In genomic region chr17:41687828-41688640, GRCh38 we compare ENCODE assay signal across 1 cellular context.
TF ChIP-seq lines count a peak whose summit lies in the region.

No MANE protein-coding gene starts in this region.

TF ChIP-seq in HepG2, 621 proteins besides CTCF, POLR2A, EP300 and RAD21 (continued from another document and continues in another):
- TF ChIP-seq, protein P1, sequence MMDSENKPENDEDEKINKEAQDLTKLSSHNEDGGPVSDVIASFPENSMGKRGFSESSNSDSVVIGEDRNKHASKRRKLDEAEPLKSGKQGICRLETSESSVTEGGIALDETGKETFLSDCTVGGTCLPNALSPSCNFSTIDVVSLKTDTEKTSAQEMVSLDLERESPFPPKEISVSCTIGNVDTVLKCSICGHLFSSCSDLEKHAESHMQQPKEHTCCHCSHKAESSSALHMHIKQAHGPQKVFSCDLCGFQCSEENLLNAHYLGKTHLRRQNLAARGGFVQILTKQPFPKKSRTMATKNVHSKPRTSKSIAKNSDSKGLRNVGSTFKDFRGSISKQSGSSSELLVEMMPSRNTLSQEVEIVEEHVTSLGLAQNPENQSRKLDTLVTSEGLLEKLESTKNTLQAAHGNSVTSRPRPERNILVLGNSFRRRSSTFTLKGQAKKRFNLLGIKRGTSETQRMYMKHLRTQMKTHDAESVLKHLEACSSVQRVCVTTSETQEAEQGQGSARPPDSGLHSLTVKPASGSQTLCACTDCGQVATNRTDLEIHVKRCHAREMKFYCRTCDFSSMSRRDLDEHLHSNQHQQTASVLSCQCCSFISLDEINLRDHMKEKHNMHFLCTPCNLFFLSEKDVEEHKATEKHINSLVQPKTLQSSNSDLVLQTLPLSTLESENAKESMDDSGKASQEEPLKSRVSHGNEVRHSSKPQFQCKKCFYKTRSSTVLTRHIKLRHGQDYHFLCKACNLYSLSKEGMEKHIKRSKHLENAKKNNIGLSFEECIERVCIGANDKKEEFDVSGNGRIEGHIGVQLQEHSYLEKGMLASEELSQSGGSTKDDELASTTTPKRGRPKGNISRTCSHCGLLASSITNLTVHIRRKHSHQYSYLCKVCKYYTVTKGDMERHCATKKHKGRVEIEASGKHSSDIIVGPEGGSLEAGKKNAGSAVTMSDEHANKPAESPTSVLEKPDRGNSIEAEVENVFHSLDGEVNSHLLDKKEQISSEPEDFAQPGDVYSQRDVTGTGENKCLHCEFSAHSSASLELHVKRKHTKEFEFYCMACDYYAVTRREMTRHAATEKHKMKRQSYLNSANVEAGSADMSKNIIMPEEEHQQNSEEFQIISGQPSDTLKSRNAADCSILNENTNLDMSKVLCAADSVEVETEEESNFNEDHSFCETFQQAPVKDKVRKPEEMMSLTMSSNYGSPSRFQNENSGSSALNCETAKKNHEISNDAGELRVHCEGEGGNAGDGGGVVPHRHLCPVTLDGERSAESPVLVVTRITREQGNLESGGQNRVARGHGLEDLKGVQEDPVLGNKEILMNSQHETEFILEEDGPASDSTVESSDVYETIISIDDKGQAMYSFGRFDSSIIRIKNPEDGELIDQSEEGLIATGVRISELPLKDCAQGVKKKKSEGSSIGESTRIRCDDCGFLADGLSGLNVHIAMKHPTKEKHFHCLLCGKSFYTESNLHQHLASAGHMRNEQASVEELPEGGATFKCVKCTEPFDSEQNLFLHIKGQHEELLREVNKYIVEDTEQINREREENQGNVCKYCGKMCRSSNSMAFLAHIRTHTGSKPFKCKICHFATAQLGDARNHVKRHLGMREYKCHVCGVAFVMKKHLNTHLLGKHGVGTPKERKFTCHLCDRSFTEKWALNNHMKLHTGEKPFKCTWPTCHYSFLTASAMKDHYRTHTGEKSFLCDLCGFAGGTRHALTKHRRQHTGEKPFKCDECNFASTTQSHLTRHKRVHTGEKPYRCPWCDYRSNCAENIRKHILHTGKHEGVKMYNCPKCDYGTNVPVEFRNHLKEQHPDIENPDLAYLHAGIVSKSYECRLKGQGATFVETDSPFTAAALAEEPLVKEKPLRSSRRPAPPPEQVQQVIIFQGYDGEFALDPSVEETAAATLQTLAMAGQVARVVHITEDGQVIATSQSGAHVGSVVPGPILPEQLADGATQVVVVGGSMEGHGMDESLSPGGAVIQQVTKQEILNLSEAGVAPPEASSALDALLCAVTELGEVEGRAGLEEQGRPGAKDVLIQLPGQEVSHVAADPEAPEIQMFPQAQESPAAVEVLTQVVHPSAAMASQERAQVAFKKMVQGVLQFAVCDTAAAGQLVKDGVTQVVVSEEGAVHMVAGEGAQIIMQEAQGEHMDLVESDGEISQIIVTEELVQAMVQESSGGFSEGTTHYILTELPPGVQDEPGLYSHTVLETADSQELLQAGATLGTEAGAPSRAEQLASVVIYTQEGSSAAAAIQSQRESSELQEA (CRISPR knock-in tag; IDR thresholded peaks at IDR 0.05; ENCODE audit: not compliant biosample characterization) = no peak
- TF ChIP-seq CBX5 (CRISPR knock-in tag; IDR thresholded peaks at IDR 0.05; ENCODE audit: borderline replicate concordance) (no peak), ZFP90 (CRISPR knock-in tag; IDR thresholded peaks at IDR 0.05; ENCODE audit: borderline replicate concordance) (no peak), SNAPC4 (CRISPR knock-in tag; IDR thresholded peaks at IDR 0.05) (no peak), SP4 (CRISPR knock-in tag; IDR thresholded peaks at IDR 0.05) (no peak), CBX2 (IDR thresholded peaks at IDR 0.05; ENCODE audit: low read depth, low read length) (no peak), CBX2 (CRISPR knock-in tag; IDR thresholded peaks at IDR 0.05; ENCODE audit: low read depth) (no peak), KLF6 (CRISPR knock-in tag; IDR thresholded peaks at IDR 0.05) (no peak), NCOA2 (CRISPR knock-in tag; IDR thresholded peaks at IDR 0.05) (peak; percentile 5), PAX8 (CRISPR knock-in tag; IDR thresholded peaks at IDR 0.05; ENCODE audit: borderline replicate concordance) (no peak), ZNF775 (CRISPR knock-in tag; IDR thresholded peaks at IDR 0.05; ENCODE audit: borderline replicate concordance) (no peak), ZNF639 (CRISPR knock-in tag; conservative IDR thresholded peaks at IDR 0.05) (no peak), ZNF782 (CRISPR knock-in tag; IDR thresholded peaks at IDR 0.05; ENCODE audit: borderline replicate concordance) (no peak), ZNF7 (CRISPR knock-in tag; IDR thresholded peaks at IDR 0.05) (no peak), RBAK (CRISPR knock-in tag; IDR thresholded peaks at IDR 0.05) (no peak), SMARCC2 (IDR thresholded peaks at IDR 0.05) (no peak), ZNF121 (CRISPR knock-in tag; IDR thresholded peaks at IDR 0.05) (peak; percentile 29; the same call in 1 of the 2 replicates), STAT5B (CRISPR knock-in tag; IDR thresholded peaks at IDR 0.05) (no peak), NFRKB (IDR thresholded peaks at IDR 0.05) (no peak), LCORL (IDR thresholded peaks at IDR 0.05) (0 out of 2 replicates have a peak, but pooled peaks have one; percentile 22), LCORL (CRISPR knock-in tag; IDR thresholded peaks at IDR 0.05) (no peak), ZNF720 (CRISPR knock-in tag; IDR thresholded peaks at IDR 0.05) (no peak), NFYB (CRISPR knock-in tag; IDR thresholded peaks at IDR 0.05) (no peak), ZNF558 (CRISPR knock-in tag; IDR thresholded peaks at IDR 0.05; ENCODE audit: borderline replicate concordance) (0 out of 2 replicates have a peak, but pooled peaks have one; percentile 27), HMGXB4 (CRISPR knock-in tag; IDR thresholded peaks at IDR 0.05; ENCODE audit: borderline replicate concordance in 1 of 2, low read depth in 1 of 2) (peak in 1 of 2 experiments; percentile 22; a peak in 2 of 4 replicates), ZNF350 (CRISPR knock-in tag; IDR thresholded peaks at IDR 0.05; ENCODE audit: borderline replicate concordance, low read depth) (no peak), FOXP1 (IDR thresholded peaks at IDR 0.05) (no peak), FOXP1 (CRISPR knock-in tag; IDR thresholded peaks at IDR 0.05) (peak; percentile 28; the same call in 1 of the 2 replicates), SRSF9 (IDR thresholded peaks at IDR 0.05; ENCODE audit: borderline replicate concordance, insufficient read depth, low read depth, low read length, poor library complexity, severe bottlenecking) (no peak), ZFP36L2 (CRISPR knock-in tag; IDR thresholded peaks at IDR 0.05) (no peak)
- TF ChIP-seq, protein P2, sequence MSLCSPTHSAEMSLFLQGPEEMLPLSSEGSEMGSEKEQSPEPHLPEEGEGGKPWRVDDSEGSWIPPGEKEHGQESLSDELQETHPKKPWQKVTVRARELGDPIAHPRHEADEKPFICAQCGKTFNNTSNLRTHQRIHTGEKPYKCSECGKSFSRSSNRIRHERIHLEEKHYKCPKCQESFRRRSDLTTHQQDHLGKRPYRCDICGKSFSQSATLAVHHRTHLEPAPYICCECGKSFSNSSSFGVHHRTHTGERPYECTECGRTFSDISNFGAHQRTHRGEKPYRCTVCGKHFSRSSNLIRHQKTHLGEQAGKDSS (CRISPR knock-in tag; IDR thresholded peaks at IDR 0.05; ENCODE audit: borderline replicate concordance, low read depth) = no peak
- TF ChIP-seq, protein P3, sequence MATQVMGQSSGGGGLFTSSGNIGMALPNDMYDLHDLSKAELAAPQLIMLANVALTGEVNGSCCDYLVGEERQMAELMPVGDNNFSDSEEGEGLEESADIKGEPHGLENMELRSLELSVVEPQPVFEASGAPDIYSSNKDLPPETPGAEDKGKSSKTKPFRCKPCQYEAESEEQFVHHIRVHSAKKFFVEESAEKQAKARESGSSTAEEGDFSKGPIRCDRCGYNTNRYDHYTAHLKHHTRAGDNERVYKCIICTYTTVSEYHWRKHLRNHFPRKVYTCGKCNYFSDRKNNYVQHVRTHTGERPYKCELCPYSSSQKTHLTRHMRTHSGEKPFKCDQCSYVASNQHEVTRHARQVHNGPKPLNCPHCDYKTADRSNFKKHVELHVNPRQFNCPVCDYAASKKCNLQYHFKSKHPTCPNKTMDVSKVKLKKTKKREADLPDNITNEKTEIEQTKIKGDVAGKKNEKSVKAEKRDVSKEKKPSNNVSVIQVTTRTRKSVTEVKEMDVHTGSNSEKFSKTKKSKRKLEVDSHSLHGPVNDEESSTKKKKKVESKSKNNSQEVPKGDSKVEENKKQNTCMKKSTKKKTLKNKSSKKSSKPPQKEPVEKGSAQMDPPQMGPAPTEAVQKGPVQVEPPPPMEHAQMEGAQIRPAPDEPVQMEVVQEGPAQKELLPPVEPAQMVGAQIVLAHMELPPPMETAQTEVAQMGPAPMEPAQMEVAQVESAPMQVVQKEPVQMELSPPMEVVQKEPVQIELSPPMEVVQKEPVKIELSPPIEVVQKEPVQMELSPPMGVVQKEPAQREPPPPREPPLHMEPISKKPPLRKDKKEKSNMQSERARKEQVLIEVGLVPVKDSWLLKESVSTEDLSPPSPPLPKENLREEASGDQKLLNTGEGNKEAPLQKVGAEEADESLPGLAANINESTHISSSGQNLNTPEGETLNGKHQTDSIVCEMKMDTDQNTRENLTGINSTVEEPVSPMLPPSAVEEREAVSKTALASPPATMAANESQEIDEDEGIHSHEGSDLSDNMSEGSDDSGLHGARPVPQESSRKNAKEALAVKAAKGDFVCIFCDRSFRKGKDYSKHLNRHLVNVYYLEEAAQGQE (IDR thresholded peaks at IDR 0.05; ENCODE audit: borderline replicate concordance in 1 of 2, low read depth in 1 of 2, low read length in 2 of 2) = no peak
- TF ChIP-seq, protein P4, sequence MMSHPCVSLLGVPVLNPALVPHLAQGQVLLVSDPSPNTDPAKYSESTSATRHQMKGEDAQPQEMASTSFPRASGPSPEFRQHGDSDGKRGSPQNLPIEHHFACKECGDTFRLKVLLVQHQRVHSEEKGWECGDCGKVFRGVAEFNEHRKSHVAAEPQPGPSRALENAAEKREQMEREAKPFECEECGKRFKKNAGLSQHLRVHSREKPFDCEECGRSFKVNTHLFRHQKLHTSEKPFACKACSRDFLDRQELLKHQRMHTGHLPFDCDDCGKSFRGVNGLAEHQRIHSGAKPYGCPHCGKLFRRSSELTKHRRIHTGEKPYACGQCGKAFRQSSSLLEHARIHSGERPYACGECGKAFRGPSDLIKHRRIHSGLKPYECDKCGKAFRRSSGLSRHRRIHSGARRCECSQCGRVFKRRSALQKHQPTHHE (CRISPR knock-in tag; IDR thresholded peaks at IDR 0.05; ENCODE audit: borderline replicate concordance) = no peak
